ENCODE assay signal across 1 cellular context in genomic region chr6:157631838-157632237, GRCh38.
TF ChIP-seq lines count a peak whose summit lies in the region.

No MANE protein-coding gene starts in this region.

TF ChIP-seq in H1, 55 proteins besides CTCF, POLR2A, EP300 and RAD21:
- no peak for TF ChIP-seq HDAC6 (IDR thresholded peaks at IDR 0.05; ENCODE audit: low read depth, low read length)
- no peak for TF ChIP-seq EZH2 (IDR thresholded peaks at IDR 0.05; ENCODE audit: low read depth, low read length, severe bottlenecking)
- TF ChIP-seq CBX5 (IDR thresholded peaks at IDR 0.05; ENCODE audit: low read depth, low read length), result no peak
- no peak for TF ChIP-seq SP1 (IDR thresholded peaks at IDR 0.05; ENCODE audit: low read depth, low read length)
